1 cellular context compared by ENCODE assay signal in genomic region chr2:176187306-176188217, GRCh38.
TF ChIP-seq lines count a peak whose summit lies in the region.

No MANE protein-coding gene starts in this region.

TF ChIP-seq in HepG2, 621 proteins besides CTCF, POLR2A, EP300 and RAD21 (continued from another document and continues in another):
- TF ChIP-seq ZBED4 (CRISPR knock-in tag; IDR thresholded peaks at IDR 0.05; ENCODE audit: borderline replicate concordance) (no peak; the same call in 1 of the 2 replicates), ELF4 (CRISPR knock-in tag; IDR thresholded peaks at IDR 0.05; ENCODE audit: borderline replicate concordance) (peak; percentile 92), ZMAT3 (CRISPR knock-in tag; conservative IDR thresholded peaks at IDR 0.05) (no peak), ZNF609 (CRISPR knock-in tag; IDR thresholded peaks at IDR 0.05; ENCODE audit: borderline replicate concordance) (peak; percentile 60; the same call in 1 of the 2 replicates), SUZ12 (IDR thresholded peaks at IDR 0.05; ENCODE audit: low read depth, low read length) (no peak), AKAP8 (CRISPR knock-in tag; IDR thresholded peaks at IDR 0.05) (no peak), CHD4 (IDR thresholded peaks at IDR 0.05; ENCODE audit: borderline replicate concordance, low read length) (peak; percentile 38; the same call in 1 of the 2 replicates), HNRNPLL (IDR thresholded peaks at IDR 0.05; ENCODE audit: low read depth, low read length, poor library complexity, severe bottlenecking) (no peak), ZNF263 (CRISPR knock-in tag; IDR thresholded peaks at IDR 0.05) (no peak), FOXO1 (CRISPR knock-in tag; IDR thresholded peaks at IDR 0.05) (peak; percentile 8; the same call in 1 of the 2 replicates), TEF (CRISPR knock-in tag; IDR thresholded peaks at IDR 0.05) (peak; percentile 71), ZNF629 (CRISPR knock-in tag; conservative IDR thresholded peaks at IDR 0.05) (peak; percentile 58), DMTF1 (CRISPR knock-in tag; IDR thresholded peaks at IDR 0.05) (no peak), TRIM22 (IDR thresholded peaks at IDR 0.05) (no peak), ZNF367 (CRISPR knock-in tag; IDR thresholded peaks at IDR 0.05; ENCODE audit: borderline replicate concordance) (no peak), CENPT (CRISPR knock-in tag; IDR thresholded peaks at IDR 0.05; ENCODE audit: low read depth) (no peak), PHF8 (CRISPR knock-in tag; IDR thresholded peaks at IDR 0.05) (no peak; the same call in 1 of the 2 replicates), MBD4 (IDR thresholded peaks at IDR 0.05; ENCODE audit: borderline replicate concordance, low read length) (peak; percentile 28; the same call in 1 of the 2 replicates), ZNF513 (CRISPR knock-in tag; conservative IDR thresholded peaks at IDR 0.05) (peak; percentile 66; the same call in 1 of the 2 replicates), ZZZ3 (CRISPR knock-in tag; IDR thresholded peaks at IDR 0.05; ENCODE audit: borderline replicate concordance) (no peak), HNF1A (IDR thresholded peaks at IDR 0.05; ENCODE audit: low read depth) (peak; percentile 21; the same call in 1 of the 2 replicates), HNF1A (CRISPR knock-in tag; IDR thresholded peaks at IDR 0.05; ENCODE audit: borderline replicate concordance) (peak; percentile 97; the same call in 1 of the 2 replicates), HIVEP1 (CRISPR knock-in tag; IDR thresholded peaks at IDR 0.05) (0 out of 2 replicates have a peak, but pooled peaks have one; percentile 37), ARNT2 (CRISPR knock-in tag; IDR thresholded peaks at IDR 0.05; ENCODE audit: low read depth) (no peak), KAT7 (CRISPR knock-in tag; IDR thresholded peaks at IDR 0.05; ENCODE audit: borderline replicate concordance) (no peak; the same call in 1 of the 2 replicates), NFKBIZ (CRISPR knock-in tag; IDR thresholded peaks at IDR 0.05) (peak; percentile 34; the same call in 1 of the 2 replicates), MYC (CRISPR knock-in tag; IDR thresholded peaks at IDR 0.05; ENCODE audit: borderline replicate concordance) (no peak), ZNF883 (CRISPR knock-in tag; IDR thresholded peaks at IDR 0.05; ENCODE audit: not compliant biosample characterization) (peak; percentile 36), MED13 (CRISPR knock-in tag; IDR thresholded peaks at IDR 0.05) (peak; percentile 75), NR2C2 (CRISPR knock-in tag; IDR thresholded peaks at IDR 0.05; ENCODE audit: borderline replicate concordance) (0 out of 2 replicates have a peak, but pooled peaks have one; percentile 58), ZNF224 (CRISPR knock-in tag; IDR thresholded peaks at IDR 0.05) (0 out of 2 replicates have a peak, but pooled peaks have one; percentile 52), MAX (IDR thresholded peaks at IDR 0.05) (peak; percentile 7; the same call in 1 of the 2 replicates), REXO4 (CRISPR knock-in tag; IDR thresholded peaks at IDR 0.05; ENCODE audit: borderline replicate concordance) (no peak), ZNF383 (CRISPR knock-in tag; IDR thresholded peaks at IDR 0.05; ENCODE audit: borderline replicate concordance) (no peak), ZBTB37 (CRISPR knock-in tag; IDR thresholded peaks at IDR 0.05) (0 out of 2 replicates have a peak, but pooled peaks have one; percentile 43), XBP1 (CRISPR knock-in tag; IDR thresholded peaks at IDR 0.05) (no peak), ZBTB3 (CRISPR knock-in tag; IDR thresholded peaks at IDR 0.05; ENCODE audit: borderline replicate concordance, low read depth) (peak; percentile 70), ZNF292 (CRISPR knock-in tag; IDR thresholded peaks at IDR 0.05; ENCODE audit: borderline replicate concordance, low read depth) (0 out of 2 replicates have a peak, but pooled peaks have one; percentile 10)
